16 cellular contexts compared by ENCODE assay signal in genomic region chr11:14585438-14585837, GRCh38.
"Had no signal": no experiment of that assay in that cellular context is flagged by ENCODE, and none has a peak within 500 bp of the region (broad histone marks: within the 10 kb centered on the region; RNA-seq: fewer than 3 reads in every experiment).

No MANE protein-coding gene starts in this region.

- DNase-seq: activated CD4-positive, alpha-beta memory T cell treated with anti-CD3 and anti-CD28 coated beads, Interleukin-2, amount 10 ng/mL, durations not matched to agents 7 days and 5 days; activated CD4-positive, alpha-beta T cell treated with anti-CD3 and anti-CD28 coated beads for 4 hours; activated CD8-positive, alpha-beta memory T cell treated with anti-CD3 and anti-CD28 coated beads, Interleukin-2, amount 50 U/mL, for 4 hours; activated gamma-delta T cell; activated T-cell treated with anti-CD3 and anti-CD28 coated beads, Interleukin-2, amount 50 U/mL, for 48 hours; dermis blood vessel endothelial cell; gastrocnemius medialis; heart right ventricle; left cardiac atrium; lower lobe of right lung; sigmoid colon; spleen; tibial artery had no signal

- H3K27me3 Mint-ChIP-seq: activated CD4-positive, alpha-beta memory T cell treated with anti-CD3 and anti-CD28 coated beads, Interleukin-2, amount 10 ng/mL, durations not matched to agents 7 days and 5 days had no signal

- H3K36me3 ChIP-seq: gastrocnemius medialis, heart right ventricle, lower lobe of right lung, neural progenitor cell, sigmoid colon, spleen, tibial artery, vagina had no signal

- ATAC-seq: gastrocnemius medialis, lower lobe of right lung had no signal

- H3K4me3 Mint-ChIP-seq: activated CD4-positive, alpha-beta memory T cell treated with anti-CD3 and anti-CD28 coated beads, Interleukin-2, amount 10 ng/mL, durations not matched to agents 7 days and 5 days; neural progenitor cell; T-helper 1 cell treated with Interleukin-12 subunit alpha and Interleukin-12 subunit beta and Interleukin-4 antibody, amounts not matched to agents 30 μg/mL and 1 μg/mL, for 36 hours had no signal

- H2AFZ ChIP-seq: neural progenitor cell had no signal

- H3K9me3 ChIP-seq: gastrocnemius medialis, heart right ventricle, lower lobe of right lung, sigmoid colon, spleen, tibial artery, vagina had no signal

- H3K27ac ChIP-seq: gastrocnemius medialis, lower lobe of right lung, neural progenitor cell, sigmoid colon, spleen, tibial artery, vagina had no signal

- H3K4me3 ChIP-seq: gastrocnemius medialis, heart right ventricle, lower lobe of right lung, neural progenitor cell, sigmoid colon, spleen, tibial artery, vagina had no signal

- H3K4me2 ChIP-seq: neural progenitor cell had no signal

- H3K27ac Mint-ChIP-seq: activated CD4-positive, alpha-beta memory T cell treated with anti-CD3 and anti-CD28 coated beads, Interleukin-2, amount 10 ng/mL, durations not matched to agents 7 days and 5 days; neural progenitor cell had no signal

- H3K27me3 ChIP-seq: gastrocnemius medialis, heart right ventricle, neural progenitor cell, sigmoid colon, spleen, tibial artery, vagina had no signal

- H3K4me1 ChIP-seq: gastrocnemius medialis, lower lobe of right lung, neural progenitor cell, tibial artery, vagina had no signal
